Comparison of ENCODE assay signal across 30 cellular contexts in genomic region chrX:121011254-121011653, GRCh38. TPM values are rescaled to one million over a fixed set of nuclear protein-coding genes. Genes with fewer than 3 reads are reported as not detected.
"Had no signal": no experiment of that assay in that cellular context is flagged by ENCODE, and none has a peak within 500 bp of the region (broad histone marks: within the 10 kb centered on the region; RNA-seq: fewer than 3 reads in every experiment).

No MANE protein-coding gene starts in this region.

- DNase-seq: colonic mucosa; effector CD8-positive, alpha-beta T cell; endodermal cell; foreskin fibroblast; gastrocnemius medialis; natural killer cell; sigmoid colon; stimulated activated CD4-positive, alpha-beta T cell treated with anti-CD3 and anti-CD28 coated beads, Interleukin-2, amount 100 ng/mL, for 24 hours; stimulated activated CD4-positive, alpha-beta T cell treated with anti-CD3 and anti-CD28 coated beads, Interleukin-4, amount 100 ng/mL, for 24 hours; stimulated activated naive CD4-positive, alpha-beta T cell treated with Interleukin-2 at 50 U/mL for 16 hours; stomach; upper lobe of left lung had no signal

- H3K27ac ChIP-seq: colonic mucosa, epithelial cell of prostate, gastrocnemius medialis, parathyroid adenoma, sigmoid colon, stomach, tibial nerve, upper lobe of left lung had no signal

- H3K4me3 ChIP-seq: colonic mucosa, gastrocnemius medialis, lung, sigmoid colon, stomach, tibial nerve, upper lobe of left lung had no signal

- ATAC-seq: esophagus mucosa; gastrocnemius medialis; left lobe of liver; natural killer cell; stimulated activated effector memory CD8-positive, alpha-beta T cell treated with anti-CD3 and anti-CD28 coated beads, Interleukin-12 subunit alpha, Interleukin-12 subunit beta, amount 100 ng/mL, for 72 hours had no signal

- H3K79me2 ChIP-seq: parathyroid adenoma had no signal

- H3K9me3 ChIP-seq: colonic mucosa, gastrocnemius medialis, sigmoid colon, tibial nerve, upper lobe of left lung had no signal

- FAIRE-seq: keratinocyte, urothelium cell line had no signal

- H3K9ac ChIP-seq: parathyroid adenoma had no signal

- H3K36me3 ChIP-seq: colonic mucosa, gastrocnemius medialis, sigmoid colon, stomach, tibial nerve, upper lobe of left lung had no signal

- H3K4me1 ChIP-seq: colonic mucosa, gastrocnemius medialis, parathyroid adenoma, sigmoid colon, stomach, upper lobe of left lung had no signal

- H2AFZ ChIP-seq: parathyroid adenoma had no signal

- H3K27me3 ChIP-seq: colonic mucosa, gastrocnemius medialis, sigmoid colon, stomach, tibial nerve, upper lobe of left lung had no signal

RNA-seq across cellular contexts. Expression of gene CT47A1, which starts 25.7 kb away (rescaled TPM):
- total RNA-seq: colonic mucosa, endodermal cell, esophagus mucosa, gastrocnemius medialis, glomerular endothelial cell, left lobe of liver, liver, lung, mononuclear cell, natural killer cell, osteoblast, progenitor cell of endocrine pancreas, sigmoid colon, skeletal muscle tissue, stomach, subcutaneous adipose tissue, temporal lobe, tibial nerve, upper lobe of left lung had no signal
- polyA plus RNA-seq: keratinocyte, liver, lung, neural cell, sigmoid colon, stomach had no signal

RNA-seq across cellular contexts. Expression of gene CT47A2, which starts 30.5 kb away (rescaled TPM):
- total RNA-seq: colonic mucosa, endodermal cell, esophagus mucosa, gastrocnemius medialis, glomerular endothelial cell, left lobe of liver, liver, lung, mononuclear cell, natural killer cell, osteoblast, progenitor cell of endocrine pancreas, sigmoid colon, skeletal muscle tissue, stomach, subcutaneous adipose tissue, temporal lobe, tibial nerve, upper lobe of left lung had no signal
- polyA plus RNA-seq: keratinocyte, liver, lung, neural cell, sigmoid colon, stomach had no signal

RNA-seq across cellular contexts. Expression of gene CT47A3, which starts 35.4 kb away (rescaled TPM):
- total RNA-seq: colonic mucosa, endodermal cell, esophagus mucosa, gastrocnemius medialis, glomerular endothelial cell, left lobe of liver, liver, lung, mononuclear cell, natural killer cell, osteoblast, progenitor cell of endocrine pancreas, sigmoid colon, skeletal muscle tissue, stomach, subcutaneous adipose tissue, temporal lobe, tibial nerve, upper lobe of left lung had no signal
- polyA plus RNA-seq: keratinocyte, liver, lung, neural cell, sigmoid colon, stomach had no signal

RNA-seq across cellular contexts. Expression of gene CT47A4, which starts 40.2 kb away (rescaled TPM):
- total RNA-seq: colonic mucosa, endodermal cell, esophagus mucosa, gastrocnemius medialis, glomerular endothelial cell, left lobe of liver, liver, lung, mononuclear cell, natural killer cell, osteoblast, progenitor cell of endocrine pancreas, sigmoid colon, skeletal muscle tissue, stomach, subcutaneous adipose tissue, temporal lobe, tibial nerve, upper lobe of left lung had no signal
- polyA plus RNA-seq: keratinocyte, liver, lung, neural cell, sigmoid colon, stomach had no signal
